8 cellular contexts compared by ENCODE assay signal in genomic region chr13:38350114-38350617, GRCh38. TPM values are rescaled to one million over a fixed set of nuclear protein-coding genes. Genes with fewer than 3 reads are reported as not detected.
DNase-seq lines count a peak whose midpoint lies in the region; ATAC-seq and TF ChIP-seq lines count a peak whose summit lies in the region.

No MANE protein-coding gene starts in this region.

- H3K27ac ChIP-seq in RWPE1 = peak overlapping the region; percentile 83
- H3K27ac ChIP-seq in right cardiac atrium (ENCODE audit: low read length) = peak overlapping the region; percentile 77
- H3K27ac ChIP-seq in sigmoid colon = peak overlapping the region; percentile 83 to 91 (median 86)

- TF ChIP-seq POLR2A in sigmoid colon (IDR thresholded peaks at IDR 0.05) = no peak

- TF ChIP-seq CTCF in RWPE1 (conservative IDR thresholded peaks at IDR 0.05; ENCODE audit: low read depth) (no peak), sigmoid colon (IDR thresholded peaks at IDR 0.05) (no peak)

- peak overlapping the region; percentile 96 for H3K9ac ChIP-seq in adipocyte (ENCODE audit: low read length)

- peak; percentile 49 for ATAC-seq in GM19023 (IDR thresholded peaks at IDR 0.05; ENCODE audit: unreplicated experiment)
- peak; percentile 36 for ATAC-seq in HG03280 (IDR thresholded peaks at IDR 0.05; ENCODE audit: unreplicated experiment)
- peak; percentile 63 to 71 for ATAC-seq in right cardiac atrium

- H3K36me3 ChIP-seq in adipocyte (ENCODE audit: control insufficient read depth, insufficient read depth, low read length, severe bottlenecking) (peaks cover 19% of the 10 kb centered on the region), sigmoid colon (peaks cover 0 to 21% (median 3%) of the 10 kb centered on the region in 4 donors)

- H3K27me3 ChIP-seq in adipocyte (replicated peaks; ENCODE audit: control insufficient read depth, insufficient read depth, low read length) (no peaks in the 10 kb centered on the region), right cardiac atrium (ENCODE audit: control insufficient read depth, insufficient read depth) (no peaks in the 10 kb centered on the region), sigmoid colon (no peaks in the 10 kb centered on the region)

- H3K9me3 ChIP-seq in adipocyte (ENCODE audit: control insufficient read depth, low read length) (no peaks in the 10 kb centered on the region), right cardiac atrium (ENCODE audit: control insufficient read depth, low read length) (no peaks in the 10 kb centered on the region), sigmoid colon (no peaks in the 10 kb centered on the region)

- TF ChIP-seq EP300 in sigmoid colon (IDR thresholded peaks at IDR 0.05) = no peak

- intact Hi-C loops in right cardiac atrium (cut with DNase I) = no loop called here
- intact Hi-C loops in sigmoid colon (cut with DNase I) = no loop called here

- CTCF ChIA-PET in RWPE1 (lab: Yijun Ruan, JAX) = interaction anchor here (0.6 to 1.4 kb wide), 2 partner anchors 26 to 480 kb away, joined by 3 read pairs; partner anchors contain the start of gene TRPC4

- H3K4me1 ChIP-seq in adipocyte (ENCODE audit: control insufficient read depth, insufficient read depth, low read length) = peaks cover 16% of the 10 kb centered on the region
- peaks cover 1% of the 10 kb centered on the region for H3K4me1 ChIP-seq in right cardiac atrium (ENCODE audit: control insufficient read depth, insufficient read depth, low read length)
- H3K4me1 ChIP-seq in sigmoid colon = peaks cover 0 to 36% (median 21%) of the 10 kb centered on the region in 4 donors

- DNase-seq in AG20443 (ENCODE audit: low spot score) (peak; percentile 57), RWPE1 (ENCODE audit: low spot score) (peak; percentile 63), adipocyte (ENCODE audit: low read depth) (peak; percentile 76), right cardiac atrium (peak; percentile 66 to 78 (median 72)), sigmoid colon (peak; percentile 78), putamen (ENCODE audit: low spot score) (no peak)

- H3K4me3 ChIP-seq in adipocyte (ENCODE audit: low read length) (peak overlapping the region; percentile 99), right cardiac atrium (ENCODE audit: low read length) (peak overlapping the region; percentile 55), sigmoid colon (peak overlapping the region; percentile 66 to 79 (median 72))

- under 1% methylated on average over 19 of the region's 19 CpGs for WGBS in right cardiac atrium
- WGBS in sigmoid colon, 2 donors = 0 to 1% methylated on average over 19 of the region's 19 CpGs

- POLR2A ChIA-PET in RWPE1 (lab: Yijun Ruan, JAX; ENCODE audit: low non-redundant PET) = interaction anchor here (1.0 kb wide), 1 partner anchor 120 kb away, joined by 3 read pairs; no protein-coding TSS in a partner anchor

RNA-seq across cellular contexts. Expression of gene UFM1, which starts 0.5 kb away (rescaled TPM):
- total RNA-seq in right cardiac atrium = 10 to 100 TPM; 28.6 to 52.6 (median 31.1) TPM
- polyA plus RNA-seq in right cardiac atrium = 24.4 TPM
- 10 to 100 TPM; 45.4 to 60.6 (median 52.8) TPM for total RNA-seq in sigmoid colon
- 10 to 100 TPM; 33.9 to 57.3 (median 49.2) TPM for polyA plus RNA-seq in sigmoid colon
